In genomic region chr12:62128186-62128965, GRCh38 we compare ENCODE assay signal across 28 cellular contexts.
DNase-seq lines count a peak whose midpoint lies in the region; ATAC-seq, FAIRE-seq and TF ChIP-seq lines count a peak whose summit lies in the region.
"Had no signal": no experiment of that assay in that cellular context is flagged by ENCODE, and none has a peak within 500 bp of the region (broad histone marks: within the 10 kb centered on the region; RNA-seq: fewer than 3 reads in every experiment).

No MANE protein-coding gene starts in this region.

- peak overlapping the region; percentile 5; the same call in 1 of the 2 replicates for H2AFZ ChIP-seq in GM23248
- no peak overlapping the region for H2AFZ ChIP-seq in PC-3 (ENCODE audit: low read length)
- H2AFZ ChIP-seq in endothelial cell of umbilical vein (ENCODE audit: low read depth, low read length), result no peak overlapping the region
- H2AFZ ChIP-seq: hepatocyte had no signal

- H3K9me2 ChIP-seq in GM23248 (ENCODE audit: insufficient read depth) (no peaks in the 10 kb centered on the region), PC-3 (replicated peaks; ENCODE audit: low read length) (no peaks in the 10 kb centered on the region)

- POLR2A ChIA-PET in PC-3 (lab: Charles Lee; ENCODE audit: unreplicated experiment) (no interaction called here), endothelial cell of umbilical vein (lab: Charles Lee) (no interaction called here)

- TF ChIP-seq POLR2A in endothelial cell of umbilical vein (IDR thresholded peaks at IDR 0.05; ENCODE audit: low read depth, low read length) (no peak), GM12892 (IDR thresholded peaks at IDR 0.05; ENCODE audit: low read depth, low read length) (no peak)

- 32 to 36% methylated on average over 7 of the region's 7 CpGs for WGBS in GM23248 (ENCODE audit: low coverage in 1 of 2, low lambda C conversion rate in 2 of 2, missing lambda C conversion rate in 2 of 2), 2 experiments

- H3F3A ChIP-seq in GM23248 (ENCODE audit: insufficient read depth), result no peaks in the 10 kb centered on the region
- no peaks in the 10 kb centered on the region for H3F3A ChIP-seq in PC-3 (ENCODE audit: low read length, unreplicated experiment)

- in situ Hi-C loops in GM23248 (cut with MboI), result no loop called here

- H3K4me3 ChIP-seq in GM23248 (no peak overlapping the region), PC-3 (ENCODE audit: low read length) (no peak overlapping the region), endothelial cell of umbilical vein (replicated peaks in 1 of 3; ENCODE audit: insufficient read depth in 1 of 3, low read depth in 1 of 3, low read length in 3 of 3) (no peak overlapping the region)
- H3K4me3 ChIP-seq: GM12878, hepatocyte, left ventricle myocardium inferior, mucosa of descending colon, vagina had no signal

- BruUV-seq in PC-3 (replicated peaks; lab: Mats Ljungman, UMichigan), result no TSS peak
- BruUV-seq in endothelial cell of umbilical vein (replicated peaks; lab: Mats Ljungman, UMichigan), result no TSS peak

- no peak overlapping the region for H3K9ac ChIP-seq in GM23248
- no peak overlapping the region for H3K9ac ChIP-seq in PC-3 (ENCODE audit: low read length)
- no peak overlapping the region for H3K9ac ChIP-seq in endothelial cell of umbilical vein (replicated peaks; ENCODE audit: extremely low read depth, insufficient read depth, low read length)

- TF ChIP-seq CTCF in PC-3 (conservative IDR thresholded peaks at IDR 0.05; ENCODE audit: low read depth, low read length), result no peak
- TF ChIP-seq CTCF in endothelial cell of umbilical vein (IDR thresholded peaks at IDR 0.05; ENCODE audit: extremely low read depth in 1 of 2, insufficient read depth in 1 of 2, low read depth in 1 of 2, low read length in 2 of 2), result no peak

- no peaks in the 10 kb centered on the region for H3K27me3 ChIP-seq in GM23248 (replicated peaks; ENCODE audit: insufficient read depth)
- peaks cover 26% of the 10 kb centered on the region for H3K27me3 ChIP-seq in PC-3 (ENCODE audit: low read length)
- H3K27me3 ChIP-seq in endothelial cell of umbilical vein (ENCODE audit: control insufficient read depth in 2 of 2, insufficient read depth in 2 of 2, low read length in 2 of 2), result peaks cover 5 to 52% of the 10 kb centered on the region in 2 experiments
- H3K27me3 ChIP-seq: adrenal gland, brain microvascular endothelial cell, vagina had no signal

- H3K4me1 ChIP-seq in GM23248 (ENCODE audit: insufficient read depth) (no peaks in the 10 kb centered on the region; the same call in 1 of the 2 replicates), PC-3 (ENCODE audit: insufficient read depth, low read length) (0 out of 2 replicates have a peak, but pooled peaks cover 3% of the 10 kb centered on the region), endothelial cell of umbilical vein (ENCODE audit: control insufficient read depth, extremely low read depth, insufficient read depth, low read length) (peaks cover 9% of the 10 kb centered on the region)
- H3K4me1 ChIP-seq: adrenal gland, left ventricle myocardium inferior, vagina had no signal

- H3K27ac ChIP-seq in GM23248, result no peak overlapping the region
- no peak overlapping the region for H3K27ac ChIP-seq in PC-3 (ENCODE audit: low read length)
- H3K27ac ChIP-seq in endothelial cell of umbilical vein (ENCODE audit: insufficient read depth, low read depth, low read length), result no peak overlapping the region
- H3K27ac ChIP-seq: adrenal gland, brain microvascular endothelial cell, hepatocyte, left ventricle myocardium inferior, vagina had no signal

- intact Hi-C loops in PC-3 (cut with micrococcal nuclease) (loop anchor here (10.0 kb wide), 1 partner anchor 124 kb away; no protein-coding TSS in a partner anchor), endothelial cell of umbilical vein (cut with micrococcal nuclease) (loop anchor here (10.0 kb wide), 1 partner anchor 1874 kb away; no protein-coding TSS in a partner anchor)

- DNase-seq in GM23248 (no peak), PC-3 (peak; percentile 17), endothelial cell of umbilical vein (ENCODE audit: low read depth, low spot score) (peak; percentile 83), pulmonary artery endothelial cell (ENCODE audit: low read depth, low spot score) (peak; percentile 29), GM12892 (ENCODE audit: insufficient read length) (no peak)
- no peak for DNase-seq in stimulated activated naive CD8-positive, alpha-beta T cell treated with anti-CD3 and anti-CD28 coated beads, Interleukin-15, Interleukin-2, amounts not matched to agents 100 U/mL and 50 U/mL, for 24 hours
- DNase-seq: activated CD8-positive, alpha-beta T cell treated with anti-CD3 and anti-CD28 coated beads for 36 hours; adrenal gland; brain microvascular endothelial cell; CD8-positive, alpha-beta T cell; DMS79 treated with DMSO at 0.1 percent for 48 hours; HFFc6; immature natural killer cell; Kasumi-1; left ventricle myocardium inferior; mucosa of descending colon; NCI-H1105; NCI-H2171; NCI-H526; stimulated activated CD4-positive, alpha-beta T cell treated with anti-CD3 and anti-CD28 coated beads, Interleukin-1b, Interleukin-23, amount 100 ng/mL, for 48 hours; T-helper 9 cell had no signal

- H3K9me3 ChIP-seq in GM23248 (ENCODE audit: low read depth), result no peaks in the 10 kb centered on the region
- H3K9me3 ChIP-seq in PC-3 (ENCODE audit: low read length), result no peaks in the 10 kb centered on the region
- no peaks in the 10 kb centered on the region for H3K9me3 ChIP-seq in endothelial cell of umbilical vein (replicated peaks; ENCODE audit: control insufficient read depth, insufficient read depth, low read length)
- H3K9me3 ChIP-seq: adrenal gland, left ventricle myocardium inferior, mucosa of descending colon, vagina had no signal

- H4K20me1 ChIP-seq in GM23248 (ENCODE audit: insufficient read depth) (no peaks in the 10 kb centered on the region), PC-3 (ENCODE audit: low read length) (no peaks in the 10 kb centered on the region), endothelial cell of umbilical vein (replicated peaks; ENCODE audit: control insufficient read depth, extremely low read depth, insufficient read depth, low read length) (no peaks in the 10 kb centered on the region)

- H3K9me1 ChIP-seq in endothelial cell of umbilical vein (replicated peaks; ENCODE audit: control insufficient read depth, extremely low read depth, insufficient read depth, low read length), result no peaks in the 10 kb centered on the region

- H3K36me3 ChIP-seq in GM23248 (ENCODE audit: low read depth) (no peaks in the 10 kb centered on the region), PC-3 (ENCODE audit: low read depth, low read length) (no peaks in the 10 kb centered on the region), endothelial cell of umbilical vein (ENCODE audit: control insufficient read depth in 2 of 2, extremely low read depth in 1 of 2, insufficient read depth in 2 of 2, low read length in 2 of 2) (no peaks in the 10 kb centered on the region)
- H3K36me3 ChIP-seq: adrenal gland, brain microvascular endothelial cell, left ventricle myocardium inferior, vagina had no signal

- ATAC-seq in PC-3 (peak; percentile 49; the same call in 1 of the 2 replicates), HG03521 (IDR thresholded peaks at IDR 0.05; ENCODE audit: unreplicated experiment) (no peak)
- ATAC-seq in stimulated activated naive CD8-positive, alpha-beta T cell treated with anti-CD3 and anti-CD28 coated beads, Interleukin-15, Interleukin-2, amounts not matched to agents 100 U/mL and 50 U/mL, for 24 hours, result no peak
- ATAC-seq: activated CD4-positive, CD25-positive, alpha-beta regulatory T cell treated with anti-CD3 and anti-CD28 coated beads, Interleukin-2, amount 50 U/mL, for 24 hours; activated CD8-positive, alpha-beta T cell treated with anti-CD3 and anti-CD28 coated beads for 36 hours; CD8-positive, alpha-beta T cell; GM12878; mucosa of descending colon; stimulated activated effector memory CD8-positive, alpha-beta T cell treated with anti-CD3 and anti-CD28 coated beads, Interleukin-12 subunit alpha, Interleukin-12 subunit beta, amount 100 ng/mL, for 72 hours had no signal

- H3K79me2 ChIP-seq in GM23248 (ENCODE audit: insufficient read depth) (no peaks in the 10 kb centered on the region), PC-3 (ENCODE audit: low read length) (no peaks in the 10 kb centered on the region), endothelial cell of umbilical vein (ENCODE audit: control insufficient read depth, insufficient read depth, low read length) (no peaks in the 10 kb centered on the region)
- H3K79me2 ChIP-seq: hepatocyte had no signal

- FAIRE-seq in endothelial cell of umbilical vein (lab: Jason Lieb, UNC) (peak; percentile 85), GM12892 (lab: Jason Lieb, UNC) (no peak)
- FAIRE-seq: colon, GM12878 had no signal

- H3K4me2 ChIP-seq in GM23248 (ENCODE audit: unreplicated experiment), result peak overlapping the region; percentile 37
- H3K4me2 ChIP-seq in PC-3 (ENCODE audit: low read length), result no peak overlapping the region
- H3K4me2 ChIP-seq in endothelial cell of umbilical vein (ENCODE audit: insufficient read depth, low read length), result peak overlapping the region; percentile 42
- H3K4me2 ChIP-seq: hepatocyte had no signal

- CTCF ChIA-PET in PC-3 (lab: Charles Lee), result no interaction called here
- CTCF ChIA-PET in endothelial cell of umbilical vein (lab: Charles Lee), result no interaction called here

- dilution Hi-C loops in endothelial cell of umbilical vein (cut with MboI; ENCODE audit: extremely low pct_ligation_motif_present, low sequenced_read_pairs), result no loop called here

TF ChIP-seq in endothelial cell of umbilical vein, 7 proteins besides CTCF, POLR2A, EP300 and RAD21:
- TF ChIP-seq JUN (IDR thresholded peaks at IDR 0.05; ENCODE audit: borderline replicate concordance, insufficient read depth, insufficient read length, low read depth), result peak; percentile 29
- peak; percentile 25 for TF ChIP-seq POLR2AphosphoS5 (IDR thresholded peaks at IDR 0.05; ENCODE audit: insufficient read depth, low read depth, low read length)
- no peak for TF ChIP-seq MYC (IDR thresholded peaks at IDR 0.05; ENCODE audit: low read depth, low read length)
- peak; percentile 29 for TF ChIP-seq FOS (IDR thresholded peaks at IDR 0.05; ENCODE audit: borderline replicate concordance, insufficient read depth, low read length)
- TF ChIP-seq, protein P1, sequence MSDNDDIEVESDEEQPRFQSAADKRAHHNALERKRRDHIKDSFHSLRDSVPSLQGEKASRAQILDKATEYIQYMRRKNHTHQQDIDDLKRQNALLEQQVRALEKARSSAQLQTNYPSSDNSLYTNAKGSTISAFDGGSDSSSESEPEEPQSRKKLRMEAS (IDR thresholded peaks at IDR 0.05; ENCODE audit: insufficient read depth, insufficient read length), result no peak
- TF ChIP-seq EZH2 (IDR thresholded peaks at IDR 0.05; ENCODE audit: borderline replicate concordance, low read depth, low read length, severe bottlenecking), result no peak
- peak; percentile 82 for TF ChIP-seq GATA2 (IDR thresholded peaks at IDR 0.05; ENCODE audit: insufficient read depth, insufficient read length, low read depth, low read length)

Comparison
In these comparisons a context has a peak if more than half of its experiments do, and no peak if none do; other contexts are left out.
1. DNase-seq: peak in PC-3 (single experiment), endothelial cell of umbilical vein (single experiment) and pulmonary artery endothelial cell (single experiment); none in GM23248 (single experiment), GM12892 (single experiment) and stimulated activated naive CD8-positive, alpha-beta T cell treated with anti-CD3 and anti-CD28 coated beads, Interleukin-15, Interleukin-2, amounts not matched to agents 100 U/mL and 50 U/mL, for 24 hours (single experiment).